Comparison of ENCODE assay signal across 8 cellular contexts in the genomic region with DNA sequence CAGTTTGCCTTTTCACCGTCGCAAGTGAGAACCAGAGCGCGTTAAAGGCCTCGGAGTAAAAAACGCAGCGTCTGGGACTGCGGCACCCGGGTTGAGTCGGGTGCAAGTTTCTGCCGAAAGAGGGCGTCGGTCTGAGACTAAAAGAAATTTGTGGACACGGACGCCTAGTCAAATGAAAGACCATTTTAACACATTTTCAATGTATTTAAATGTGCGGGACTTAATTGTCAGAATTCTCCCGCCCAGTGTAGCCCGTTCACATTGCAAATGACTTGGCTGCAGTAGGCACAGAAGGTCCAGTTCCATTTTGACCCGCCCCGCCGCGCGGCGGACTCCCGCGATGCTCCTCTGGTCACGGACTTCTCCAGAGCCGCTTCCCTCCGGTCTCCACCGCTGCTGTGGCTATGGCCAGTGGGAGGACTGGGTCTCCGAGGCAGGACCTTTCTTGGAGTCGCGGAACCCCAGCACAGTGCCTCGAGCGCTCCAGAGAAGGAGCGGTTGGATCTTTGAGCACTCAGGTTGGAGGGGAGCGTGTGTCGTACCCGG. TPM values are rescaled to one million over a fixed set of nuclear protein-coding genes. Genes with fewer than 3 reads are reported as not detected.
A peak's percentile ranks its signal among the peaks of the same experiment; 100 is the strongest.
DNase-seq lines count a peak whose midpoint lies in the region; ATAC-seq and TF ChIP-seq lines count a peak whose summit lies in the region.

No MANE protein-coding gene starts in this region.

- H3K36me3 Mint-ChIP-seq in activated T-cell treated with anti-CD3 and anti-CD28 coated beads, Interleukin-2, amount 50 U/mL, for 72 hours (ENCODE audit: insufficient read depth in 2 of 2): no peaks in the 10 kb centered on the region
- no peaks in the 10 kb centered on the region for H3K36me3 Mint-ChIP-seq in nephron progenitor cell (ENCODE audit: low read depth)
- peaks cover 4% of the 10 kb centered on the region for H3K36me3 Mint-ChIP-seq in type B pancreatic cell

- no peak overlapping the region for H3K27ac Mint-ChIP-seq in activated T-cell treated with anti-CD3 and anti-CD28 coated beads, Interleukin-2, amount 50 U/mL, for 72 hours
- no peak overlapping the region for H3K27ac Mint-ChIP-seq in nephron progenitor cell
- peak overlapping the region; percentile 83 for H3K27ac Mint-ChIP-seq in type B pancreatic cell

- H3K27me3 Mint-ChIP-seq in activated T-cell treated with anti-CD3 and anti-CD28 coated beads, Interleukin-2, amount 50 U/mL, for 72 hours (ENCODE audit: low read depth): peaks cover 73% of the 10 kb centered on the region
- H3K27me3 Mint-ChIP-seq in nephron progenitor cell (ENCODE audit: low read depth, poor library complexity) (peaks cover 90% of the 10 kb centered on the region), type B pancreatic cell (peaks cover 61% of the 10 kb centered on the region)

- H3K27ac ChIP-seq in foreskin keratinocyte: no peak overlapping the region

- TF ChIP-seq CTCF in foreskin keratinocyte (conservative IDR thresholded peaks at IDR 0.05) (peak; percentile 65), nephron progenitor cell (IDR thresholded peaks at IDR 0.05) (peak; percentile 55), type B pancreatic cell (conservative IDR thresholded peaks at IDR 0.05) (peak; percentile 88)

- H3K4me1 Mint-ChIP-seq in activated T-cell treated with anti-CD3 and anti-CD28 coated beads, Interleukin-2, amount 50 U/mL, for 72 hours (ENCODE audit: low read depth): peaks cover 43% of the 10 kb centered on the region
- H3K4me1 Mint-ChIP-seq in nephron progenitor cell: peaks cover 36% of the 10 kb centered on the region
- peaks cover 15% of the 10 kb centered on the region for H3K4me1 Mint-ChIP-seq in type B pancreatic cell (ENCODE audit: unreplicated experiment)

- H3K27me3 ChIP-seq in foreskin keratinocyte: peaks cover 54% of the 10 kb centered on the region

- ATAC-seq in HG03135 (IDR thresholded peaks at IDR 0.05; ENCODE audit: unreplicated experiment) (peak; percentile 63), foreskin keratinocyte (peak; percentile 34)
- ATAC-seq in activated T-cell treated with anti-CD3 and anti-CD28 coated beads, Interleukin-2, amount 50 U/mL, for 72 hours (replicated peaks in 1 of 2): peak; percentile 63 to 70

- DNase-seq in SIG-M5 treated with dmso at 0.1 percent for 504 hours (lab: John Stamatoyannopoulos, UW; ENCODE audit: unreplicated experiment): peak; percentile 74
- no peak for DNase-seq in SIG-M5 (lab: John Stamatoyannopoulos, UW)
- peak; percentile 69 for DNase-seq in NCI-H69 (lab: John Stamatoyannopoulos, UW)
- DNase-seq in activated T-cell treated with anti-CD3 and anti-CD28 coated beads, Interleukin-2, amount 50 U/mL, for 72 hours: peak; percentile 66 to 76
- DNase-seq in foreskin keratinocyte: peak in 1 of 2 donors; percentile 51
- peak; percentile 77 for DNase-seq in nephron progenitor cell
- peak; percentile 78 for DNase-seq in type B pancreatic cell (ENCODE audit: extremely low spot score, unreplicated experiment)

- H3K4me1 ChIP-seq in foreskin keratinocyte: no peaks in the 10 kb centered on the region

- H3K9me3 Mint-ChIP-seq in activated T-cell treated with anti-CD3 and anti-CD28 coated beads, Interleukin-2, amount 50 U/mL, for 72 hours: no peaks in the 10 kb centered on the region
- H3K9me3 Mint-ChIP-seq in nephron progenitor cell: no peaks in the 10 kb centered on the region
- no peaks in the 10 kb centered on the region for H3K9me3 Mint-ChIP-seq in type B pancreatic cell

- H3K4me3 Mint-ChIP-seq in activated T-cell treated with anti-CD3 and anti-CD28 coated beads, Interleukin-2, amount 50 U/mL, for 72 hours: peak overlapping the region; percentile 76 to 84
- peak overlapping the region; percentile 75 for H3K4me3 Mint-ChIP-seq in nephron progenitor cell
- peak overlapping the region; percentile 93 for H3K4me3 Mint-ChIP-seq in type B pancreatic cell

RNA-seq across cellular contexts. Expression of a gene that starts 1.3 kb away (rescaled TPM):
- total RNA-seq in activated T-cell treated with anti-CD3 and anti-CD28 coated beads, Interleukin-2, amount 50 U/mL, for 72 hours: under 1 TPM; 0.24 to 0.25 TPM
- total RNA-seq in foreskin keratinocyte (not detected in 2 replicates), type B pancreatic cell (ENCODE audit: low replicate concordance) (13.7 and 116 TPM in 2 replicates)
- polyA plus RNA-seq in foreskin keratinocyte: not detected in 2 replicates

Comparison
In these comparisons a context has a peak if more than half of its experiments do, and no peak if none do; other contexts are left out.
1. RNA of a gene that starts 1.3 kb away (total RNA-seq): 13.7 to 116 TPM in type B pancreatic cell; 0.24 to 0.25 TPM in activated T-cell treated with anti-CD3 and anti-CD28 coated beads, Interleukin-2, amount 50 U/mL, for 72 hours and not detected in foreskin keratinocyte; every median in the first group is over 10 times any median in the second.
2. Peak in every context shown above with its lines, with median percentiles within 50 percentile points of each other: ATAC-seq, H3K4me3 Mint-ChIP-seq and CTCF ChIP-seq.